25 cellular contexts compared by ENCODE assay signal in the genomic region with DNA sequence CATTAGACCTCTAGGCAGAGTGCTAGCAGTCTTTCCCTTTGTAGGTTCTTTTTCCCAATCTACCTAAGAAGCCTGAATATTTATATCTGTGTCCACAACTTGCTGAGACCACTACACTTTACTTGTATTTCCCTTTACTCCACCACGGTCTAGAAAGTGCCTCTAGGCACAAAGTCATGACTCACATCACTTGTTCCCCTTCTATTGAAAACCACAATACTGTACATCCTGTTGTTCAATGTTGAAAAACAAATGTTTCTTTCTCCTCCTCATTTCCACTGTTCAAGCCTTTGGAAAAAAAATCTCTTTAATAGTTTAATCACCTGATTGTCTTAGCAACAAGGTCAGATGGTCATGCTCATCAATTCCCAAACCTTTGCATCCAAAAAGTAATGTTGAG.
"Had no signal": no experiment of that assay in that cellular context is flagged by ENCODE, and none has a peak within 500 bp of the region (broad histone marks: within the 10 kb centered on the region; RNA-seq: fewer than 3 reads in every experiment).

No MANE protein-coding gene starts in this region.

- ATAC-seq: activated CD8-positive, alpha-beta memory T cell treated with anti-CD3 and anti-CD28 coated beads, Interleukin-2, amount 10 ng/mL, durations not matched to agents 7 days and 5 days; activated CD8-positive, alpha-beta T cell treated with anti-CD3 and anti-CD28 coated beads for 36 hours; body of pancreas; esophagus mucosa; gastrocnemius medialis; left cardiac atrium; natural killer cell treated with Interleukin-12 subunit alpha and Interleukin-12 subunit beta and Interleukin-15 and Interleukin-18, amount 100 ng/mL, for 72 hours had no signal

- H3K4me3 Mint-ChIP-seq: activated CD4-positive, alpha-beta T cell treated with anti-CD3 and anti-CD28 coated beads, Interleukin-2, amount 10 ng/mL, durations not matched to agents 7 days and 5 days; activated CD8-positive, alpha-beta memory T cell treated with anti-CD3 and anti-CD28 coated beads, Interleukin-2, amount 10 ng/mL, durations not matched to agents 7 days and 5 days; activated CD8-positive, alpha-beta T cell treated with anti-CD3 and anti-CD28 coated beads for 36 hours; activated naive CD4-positive, alpha-beta T cell treated with anti-CD3 and anti-CD28 coated beads, Interleukin-2, amount 50 U/mL, for 24 hours; memory B cell; natural killer cell treated with Interleukin-12 subunit alpha and Interleukin-12 subunit beta and Interleukin-15 and Interleukin-18, amount 100 ng/mL, for 72 hours; T-helper 2 cell treated with Interferon-gamma antibody and Interleukin-4, amounts not matched to agents 5 μg/mL and 100 μg/mL, for 36 hours; type B pancreatic cell had no signal

- H3K27me3 ChIP-seq: body of pancreas, gastrocnemius medialis had no signal

- H3K9me3 ChIP-seq: body of pancreas, gastrocnemius medialis, prostate gland, thoracic aorta had no signal

- H3K27ac ChIP-seq: body of pancreas, gastrocnemius medialis, prostate gland, spleen, thoracic aorta, WERI-Rb-1 had no signal

- H3K4me1 ChIP-seq: body of pancreas, gastrocnemius medialis, prostate gland, spleen had no signal

- H3K27me3 Mint-ChIP-seq: activated CD4-positive, alpha-beta T cell treated with anti-CD3 and anti-CD28 coated beads, Interleukin-2, amount 10 ng/mL, durations not matched to agents 7 days and 5 days; activated CD8-positive, alpha-beta memory T cell treated with anti-CD3 and anti-CD28 coated beads, Interleukin-2, amount 10 ng/mL, durations not matched to agents 7 days and 5 days; activated CD8-positive, alpha-beta T cell treated with anti-CD3 and anti-CD28 coated beads for 36 hours; activated naive CD4-positive, alpha-beta T cell treated with anti-CD3 and anti-CD28 coated beads, Interleukin-2, amount 50 U/mL, for 24 hours; memory B cell; type B pancreatic cell had no signal

- H3K36me3 Mint-ChIP-seq: activated CD8-positive, alpha-beta memory T cell treated with anti-CD3 and anti-CD28 coated beads, Interleukin-2, amount 10 ng/mL, durations not matched to agents 7 days and 5 days; activated naive CD4-positive, alpha-beta T cell treated with anti-CD3 and anti-CD28 coated beads, Interleukin-2, amount 50 U/mL, for 24 hours; memory B cell; natural killer cell treated with Interleukin-12 subunit alpha and Interleukin-12 subunit beta and Interleukin-15 and Interleukin-18, amount 100 ng/mL, for 72 hours; type B pancreatic cell had no signal

- H3K4me3 ChIP-seq: body of pancreas, gastrocnemius medialis, prostate gland, spleen, thoracic aorta had no signal

- H3K4me1 Mint-ChIP-seq: activated CD4-positive, alpha-beta T cell treated with anti-CD3 and anti-CD28 coated beads, Interleukin-2, amount 10 ng/mL, durations not matched to agents 7 days and 5 days; activated CD8-positive, alpha-beta memory T cell treated with anti-CD3 and anti-CD28 coated beads, Interleukin-2, amount 10 ng/mL, durations not matched to agents 7 days and 5 days; activated naive CD4-positive, alpha-beta T cell treated with anti-CD3 and anti-CD28 coated beads, Interleukin-2, amount 50 U/mL, for 24 hours; memory B cell had no signal

- DNase-seq: activated CD4-positive, alpha-beta T cell treated with anti-CD3 and anti-CD28 coated beads, Interleukin-2, amount 10 ng/mL, durations not matched to agents 7 days and 5 days; activated CD4-positive, CD25-positive, alpha-beta regulatory T cell treated with anti-CD3 and anti-CD28 coated beads, Interleukin-2, amount 50 U/mL, for 72 hours; activated CD8-positive, alpha-beta memory T cell treated with anti-CD3 and anti-CD28 coated beads, Interleukin-2, amount 10 ng/mL, durations not matched to agents 7 days and 5 days; activated CD8-positive, alpha-beta T cell treated with anti-CD3 and anti-CD28 coated beads for 36 hours; activated gamma-delta T cell treated with Interleukin-2 at 50 U/mL for 16 hours; anterior cingulate cortex; body of pancreas; caudate nucleus; dermis blood vessel endothelial cell; effector memory CD4-positive, alpha-beta T cell; gastrocnemius medialis; head of caudate nucleus; left cardiac atrium; spleen; stimulated activated CD4-positive, alpha-beta T cell treated with anti-CD3 and anti-CD28 coated beads, Interleukin-4, amount 100 ng/mL, for 1 hour; stimulated activated naive CD4-positive, alpha-beta T cell; WERI-Rb-1 had no signal

- H3K9me3 Mint-ChIP-seq: activated CD4-positive, alpha-beta T cell treated with anti-CD3 and anti-CD28 coated beads, Interleukin-2, amount 10 ng/mL, durations not matched to agents 7 days and 5 days had no signal

- H3K27ac Mint-ChIP-seq: activated CD4-positive, alpha-beta T cell treated with anti-CD3 and anti-CD28 coated beads, Interleukin-2, amount 10 ng/mL, durations not matched to agents 7 days and 5 days; activated CD8-positive, alpha-beta memory T cell treated with anti-CD3 and anti-CD28 coated beads, Interleukin-2, amount 10 ng/mL, durations not matched to agents 7 days and 5 days; activated CD8-positive, alpha-beta T cell treated with anti-CD3 and anti-CD28 coated beads for 36 hours; activated naive CD4-positive, alpha-beta T cell treated with anti-CD3 and anti-CD28 coated beads, Interleukin-2, amount 50 U/mL, for 24 hours; memory B cell; natural killer cell treated with Interleukin-12 subunit alpha and Interleukin-12 subunit beta and Interleukin-15 and Interleukin-18, amount 100 ng/mL, for 72 hours; T-helper 2 cell treated with Interferon-gamma antibody and Interleukin-4, amounts not matched to agents 5 μg/mL and 100 μg/mL, for 36 hours; type B pancreatic cell had no signal

- H3K36me3 ChIP-seq: gastrocnemius medialis, prostate gland, spleen, thoracic aorta, WERI-Rb-1 had no signal
